1 cellular context compared by ENCODE assay signal in genomic region chr16:14473488-14473887, GRCh38.
A peak's percentile ranks its signal among the peaks of the same experiment; 100 is the strongest.
TF ChIP-seq lines count a peak whose summit lies in the region.

No MANE protein-coding gene starts in this region.

TF ChIP-seq in HepG2, 621 proteins besides CTCF, POLR2A, EP300 and RAD21 (continued from another document and continues in another):
- no peak for TF ChIP-seq ZNF790 (CRISPR knock-in tag; IDR thresholded peaks at IDR 0.05; ENCODE audit: borderline replicate concordance)
- TF ChIP-seq ZNF317 (CRISPR knock-in tag; IDR thresholded peaks at IDR 0.05) = no peak
- no peak for TF ChIP-seq NFKBIZ (CRISPR knock-in tag; IDR thresholded peaks at IDR 0.05)
- peak; percentile 57; the same call in 1 of the 2 replicates for TF ChIP-seq ZMYM3 (CRISPR knock-in tag; IDR thresholded peaks at IDR 0.05)
- TF ChIP-seq NCOA2 (CRISPR knock-in tag; IDR thresholded peaks at IDR 0.05) = peak; percentile 54; the same call in 1 of the 2 replicates
- 0 out of 2 replicates have a peak, but pooled peaks have one; percentile 60 for TF ChIP-seq ZNF337 (CRISPR knock-in tag; IDR thresholded peaks at IDR 0.05; ENCODE audit: borderline replicate concordance, low read depth)
- TF ChIP-seq ZNF557 (CRISPR knock-in tag; IDR thresholded peaks at IDR 0.05) = no peak
- 0 out of 2 replicates have a peak, but pooled peaks have one; percentile 69 for TF ChIP-seq ZHX1 (CRISPR knock-in tag; IDR thresholded peaks at IDR 0.05; ENCODE audit: low read depth)
- TF ChIP-seq ETV5 (CRISPR knock-in tag; IDR thresholded peaks at IDR 0.05; ENCODE audit: borderline replicate concordance) = peak; percentile 88
- TF ChIP-seq YEATS2 (CRISPR knock-in tag; IDR thresholded peaks at IDR 0.05; ENCODE audit: borderline replicate concordance) = peak; percentile 30; the same call in 1 of the 2 replicates
- peak; percentile 37; the same call in 1 of the 2 replicates for TF ChIP-seq ZNF788 (CRISPR knock-in tag; IDR thresholded peaks at IDR 0.05; ENCODE audit: borderline replicate concordance)
- TF ChIP-seq TEAD3 (CRISPR knock-in tag; optimal IDR thresholded peaks at IDR 0.05; ENCODE audit: borderline replicate concordance) = peak; percentile 20
- 0 out of 2 replicates have a peak, but pooled peaks have one; percentile 27 for TF ChIP-seq ZBTB4 (CRISPR knock-in tag; IDR thresholded peaks at IDR 0.05; ENCODE audit: borderline replicate concordance)
- peak; percentile 62; the same call in 1 of the 2 replicates for TF ChIP-seq ZBTB26 (CRISPR knock-in tag; IDR thresholded peaks at IDR 0.05; ENCODE audit: borderline replicate concordance)
- no peak for TF ChIP-seq ZNF747 (CRISPR knock-in tag; IDR thresholded peaks at IDR 0.05; ENCODE audit: borderline replicate concordance)
- peak; percentile 20; the same call in 1 of the 2 replicates for TF ChIP-seq MTA1 (CRISPR knock-in tag; IDR thresholded peaks at IDR 0.05; ENCODE audit: borderline replicate concordance)
- no peak for TF ChIP-seq THAP11 (CRISPR knock-in tag; IDR thresholded peaks at IDR 0.05)
- 0 out of 2 replicates have a peak, but pooled peaks have one; percentile 27 for TF ChIP-seq KDM5B (CRISPR knock-in tag; IDR thresholded peaks at IDR 0.05; ENCODE audit: borderline replicate concordance)
- no peak for TF ChIP-seq GTF2F1 (IDR thresholded peaks at IDR 0.05; ENCODE audit: low read length)
- TF ChIP-seq FOXO1 (CRISPR knock-in tag; IDR thresholded peaks at IDR 0.05) = 0 out of 2 replicates have a peak, but pooled peaks have one; percentile 33
- no peak for TF ChIP-seq SRSF1 (optimal IDR thresholded peaks at IDR 0.05; ENCODE audit: low read depth, low read length)
- no peak for TF ChIP-seq ATM (IDR thresholded peaks at IDR 0.05; ENCODE audit: borderline replicate concordance)
- peak; percentile 40; the same call in 1 of the 2 replicates for TF ChIP-seq ZFX (CRISPR knock-in tag; IDR thresholded peaks at IDR 0.05; ENCODE audit: low read depth)
- peak; percentile 66; the same call in 1 of the 2 replicates for TF ChIP-seq PHF21A (CRISPR knock-in tag; IDR thresholded peaks at IDR 0.05)
- TF ChIP-seq KDM3A (CRISPR knock-in tag; IDR thresholded peaks at IDR 0.05; ENCODE audit: low read depth) = 0 out of 2 replicates have a peak, but pooled peaks have one; percentile 46
- TF ChIP-seq PATZ1 (CRISPR knock-in tag; IDR thresholded peaks at IDR 0.05) = peak; percentile 52; the same call in 1 of the 2 replicates
- TF ChIP-seq DNMT3B (CRISPR knock-in tag; conservative IDR thresholded peaks at IDR 0.05) = 0 out of 2 replicates have a peak, but pooled peaks have one; percentile 39
- TF ChIP-seq ARID3A (IDR thresholded peaks at IDR 0.05; ENCODE audit: low read depth, low read length) = no peak
- TF ChIP-seq POGK (CRISPR knock-in tag; conservative IDR thresholded peaks at IDR 0.05) = no peak
- TF ChIP-seq CREM (IDR thresholded peaks at IDR 0.05) = peak; percentile 53
- no peak for TF ChIP-seq CREM (CRISPR knock-in tag; IDR thresholded peaks at IDR 0.05)
- TF ChIP-seq CBX5 (CRISPR knock-in tag; IDR thresholded peaks at IDR 0.05; ENCODE audit: borderline replicate concordance) = peak; percentile 72; the same call in 1 of the 2 replicates
- TF ChIP-seq ATF3 (CRISPR knock-in tag; IDR thresholded peaks at IDR 0.05) = no peak
- no peak for TF ChIP-seq ZNF549 (CRISPR knock-in tag; IDR thresholded peaks at IDR 0.05)
- TF ChIP-seq GABPB1 (CRISPR knock-in tag; IDR thresholded peaks at IDR 0.05) = no peak
- TF ChIP-seq RBM22 (optimal IDR thresholded peaks at IDR 0.05; ENCODE audit: low read length) = peak; percentile 71
- TF ChIP-seq FOXA3 (CRISPR knock-in tag; IDR thresholded peaks at IDR 0.05) = peak; percentile 86
- TF ChIP-seq GATAD1 (CRISPR knock-in tag; IDR thresholded peaks at IDR 0.05) = peak; percentile 59; the same call in 1 of the 2 replicates
- no peak for TF ChIP-seq ZEB1 (IDR thresholded peaks at IDR 0.05; ENCODE audit: insufficient replicate concordance, low read depth)
- TF ChIP-seq HDAC1 (CRISPR knock-in tag; IDR thresholded peaks at IDR 0.05) = peak; percentile 78
- TF ChIP-seq KLF11 (CRISPR knock-in tag; IDR thresholded peaks at IDR 0.05) = no peak
- peak; percentile 62 for TF ChIP-seq SOX5 (CRISPR knock-in tag; IDR thresholded peaks at IDR 0.05; ENCODE audit: borderline replicate concordance)
- 0 out of 2 replicates have a peak, but pooled peaks have one; percentile 23 for TF ChIP-seq ZNF639 (CRISPR knock-in tag; conservative IDR thresholded peaks at IDR 0.05)
- no peak for TF ChIP-seq ZBTB46 (CRISPR knock-in tag; IDR thresholded peaks at IDR 0.05; ENCODE audit: borderline replicate concordance)
- no peak for TF ChIP-seq ATF2 (CRISPR knock-in tag; IDR thresholded peaks at IDR 0.05)
- TF ChIP-seq ZFAT (CRISPR knock-in tag; conservative IDR thresholded peaks at IDR 0.05) = no peak
- peak; percentile 93 for TF ChIP-seq HOXA3 (CRISPR knock-in tag; IDR thresholded peaks at IDR 0.05)
- TF ChIP-seq SCMH1 (CRISPR knock-in tag; IDR thresholded peaks at IDR 0.05; ENCODE audit: borderline replicate concordance) = no peak
